ENCODE assay signal across 19 cellular contexts in the genomic region with DNA sequence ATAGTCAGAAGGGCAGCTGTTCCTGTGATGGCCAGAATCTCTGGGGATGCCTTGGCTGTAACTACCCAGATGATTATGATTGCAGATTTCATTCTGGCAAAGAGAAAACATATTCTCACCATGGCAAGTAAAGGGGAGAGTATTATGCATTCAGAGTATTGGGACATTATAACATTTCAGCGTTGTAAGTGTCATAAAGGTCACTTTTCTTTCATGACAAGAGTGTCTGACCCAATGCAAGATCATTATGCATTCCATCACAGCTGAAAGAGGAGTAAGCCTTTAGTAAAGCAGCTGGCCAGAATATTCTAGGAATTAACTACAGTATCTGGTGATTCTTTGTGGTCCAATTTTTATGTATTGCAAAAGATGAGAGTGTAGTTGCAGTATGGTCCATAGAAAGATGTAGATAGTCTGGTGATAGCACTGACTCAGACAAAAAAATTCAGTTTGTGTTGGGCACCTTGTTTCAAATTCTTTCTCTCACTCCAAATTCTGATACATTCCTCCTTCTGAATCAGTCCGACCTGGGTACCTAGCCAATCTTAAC.
"Had no signal": no experiment of that assay in that cellular context is flagged by ENCODE, and none has a peak within 500 bp of the region (broad histone marks: within the 10 kb centered on the region; RNA-seq: fewer than 3 reads in every experiment).

No MANE protein-coding gene starts in this region.

- H3K4me1 Mint-ChIP-seq: activated naive CD8-positive, alpha-beta T cell treated with anti-CD3 and anti-CD28 coated beads, Interleukin-2, amount 10 ng/mL, durations not matched to agents 7 days and 5 days had no signal

- H3K4me1 ChIP-seq: gastroesophageal sphincter, heart left ventricle, left ventricle myocardium inferior, tibial artery had no signal

- H3K9me3 ChIP-seq: esophagus muscularis mucosa, gastroesophageal sphincter, heart left ventricle, left ventricle myocardium inferior, tibial artery had no signal

- H3K27me3 Mint-ChIP-seq: activated naive CD8-positive, alpha-beta T cell treated with anti-CD3 and anti-CD28 coated beads, Interleukin-2, amount 10 ng/mL, durations not matched to agents 7 days and 5 days; progenitor cell of endocrine pancreas had no signal

- H3K36me3 Mint-ChIP-seq: activated naive CD8-positive, alpha-beta T cell treated with anti-CD3 and anti-CD28 coated beads, Interleukin-2, amount 10 ng/mL, durations not matched to agents 7 days and 5 days had no signal

- H3K27me3 ChIP-seq: brain microvascular endothelial cell, esophagus muscularis mucosa, gastroesophageal sphincter, heart left ventricle, tibial artery had no signal

- H3K36me3 ChIP-seq: brain microvascular endothelial cell, esophagus muscularis mucosa, gastroesophageal sphincter, heart left ventricle, left ventricle myocardium inferior, tibial artery had no signal

- H3K4me3 ChIP-seq: coronary artery, esophagus muscularis mucosa, gastroesophageal sphincter, heart left ventricle, left ventricle myocardium inferior, tibial artery had no signal

- DNase-seq: activated CD4-positive, alpha-beta T cell treated with anti-CD3 and anti-CD28 coated beads, Interleukin-2, amount 50 U/mL, for 48 hours; activated gamma-delta T cell treated with Interleukin-2 at 50 U/mL for 16 hours; activated naive CD8-positive, alpha-beta T cell treated with anti-CD3 and anti-CD28 coated beads, Interleukin-2, amount 10 ng/mL, durations not matched to agents 7 days and 5 days; anterior cingulate cortex; brain microvascular endothelial cell; central memory CD4-positive, alpha-beta T cell; effector CD8-positive, alpha-beta T cell; heart left ventricle; left ventricle myocardium inferior; mammary epithelial cell; stimulated activated CD4-positive, alpha-beta T cell treated with anti-CD3 and anti-CD28 coated beads, Interleukin-12 subunit alpha, Interleukin-12 subunit beta, amount 100 ng/mL, for 4 hours; stimulated activated CD4-positive, alpha-beta T cell treated with anti-CD3 and anti-CD28 coated beads, Interleukin-1b, Interleukin-23, amount 100 ng/mL, for 48 hours; stimulated activated CD8-positive, alpha-beta memory T cell treated with anti-CD3 and anti-CD28 coated beads, Interleukin-4, amount 100 ng/mL, for 48 hours; stimulated activated naive CD4-positive, alpha-beta T cell; tibial artery had no signal

- H3K27ac ChIP-seq: brain microvascular endothelial cell, coronary artery, esophagus muscularis mucosa, gastroesophageal sphincter, heart left ventricle, left ventricle myocardium inferior, tibial artery had no signal

- H3K4me3 Mint-ChIP-seq: activated naive CD8-positive, alpha-beta T cell treated with anti-CD3 and anti-CD28 coated beads, Interleukin-2, amount 10 ng/mL, durations not matched to agents 7 days and 5 days had no signal

- H3K27ac Mint-ChIP-seq: activated naive CD8-positive, alpha-beta T cell treated with anti-CD3 and anti-CD28 coated beads, Interleukin-2, amount 10 ng/mL, durations not matched to agents 7 days and 5 days; progenitor cell of endocrine pancreas had no signal
